In the genomic region with DNA sequence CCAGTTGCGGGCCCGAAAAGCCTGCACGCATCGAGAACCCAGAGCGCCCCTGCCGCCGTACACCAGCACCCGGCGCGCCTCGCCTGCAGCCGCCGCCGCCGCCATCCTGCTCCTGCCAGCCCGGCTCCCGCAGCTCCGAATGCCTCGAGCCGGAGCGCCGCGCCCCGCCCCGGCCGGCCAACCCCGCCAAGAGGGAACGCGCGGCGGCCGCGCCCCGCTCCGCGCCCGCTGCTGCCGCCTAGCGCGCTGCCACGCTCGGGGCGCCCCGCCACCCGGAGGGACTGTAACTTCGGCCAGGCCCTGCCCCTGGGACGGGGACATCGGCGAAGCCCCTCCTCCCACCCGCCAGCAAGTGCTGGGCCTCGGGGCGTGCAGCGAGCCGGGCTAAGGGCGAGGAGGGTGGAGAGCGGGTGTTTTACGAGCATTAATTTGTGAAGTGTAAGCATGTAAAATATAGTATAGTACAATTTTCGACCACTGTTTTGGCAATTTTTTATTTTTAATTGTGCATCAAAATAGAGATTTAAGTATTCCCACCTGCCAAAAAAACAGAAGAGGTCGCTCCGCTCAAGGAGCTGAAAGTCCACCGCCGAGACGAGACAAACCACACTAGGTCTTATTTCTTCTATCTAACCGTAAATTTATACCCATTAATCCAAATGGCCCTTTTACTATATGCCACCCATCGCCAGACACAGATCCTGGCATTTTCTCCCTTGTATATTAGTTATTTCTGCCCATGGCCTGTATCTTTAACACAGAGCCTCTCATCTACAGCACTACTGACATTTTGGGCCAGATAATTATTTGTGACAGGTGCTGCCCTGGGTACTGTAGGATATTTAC, we compare ENCODE assay signal across 1 cellular context.
TF ChIP-seq lines count a peak whose summit lies in the region.

TSS of gene QDPR (minus strand) at position 141 of the 846 bp plus-strand sequence. CDS start at position 105, 36 bp downstream.

TF ChIP-seq in PFSK-1, 5 proteins besides CTCF, POLR2A, EP300 and RAD21 (continued from another document):
- TF ChIP-seq FOXP2 (optimal IDR thresholded peaks at IDR 0.05; ENCODE audit: borderline replicate concordance, extremely low read depth, extremely low read length, insufficient read depth) (peak; percentile 77), POLR2AphosphoS5 (IDR thresholded peaks at IDR 0.05; ENCODE audit: low read depth, low read length) (peak; percentile 64)
